15 cellular contexts compared by ENCODE assay signal in the genomic region with DNA sequence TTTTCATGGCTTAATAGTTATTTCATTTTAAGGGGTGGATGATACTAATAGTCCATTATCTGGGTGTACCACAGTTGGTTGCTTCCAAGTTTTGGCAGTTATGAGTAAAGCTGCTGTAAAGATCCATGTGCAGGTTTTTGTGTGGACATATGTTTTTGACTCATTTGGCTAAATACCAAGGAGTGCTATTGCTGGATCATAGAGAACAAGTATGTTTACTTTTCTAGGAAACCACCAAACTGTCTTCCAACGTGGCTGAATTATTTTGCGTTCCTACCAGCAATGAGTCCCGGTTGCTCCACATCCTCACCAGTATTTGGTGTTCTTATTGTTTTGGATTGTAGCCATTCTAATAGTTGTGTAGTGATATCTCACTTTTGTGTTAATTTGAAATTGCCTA.
DNase-seq lines count a peak whose midpoint lies in the region; ATAC-seq and TF ChIP-seq lines count a peak whose summit lies in the region.
"Had no signal": no experiment of that assay in that cellular context is flagged by ENCODE, and none has a peak within 500 bp of the region (broad histone marks: within the 10 kb centered on the region; RNA-seq: fewer than 3 reads in every experiment).

No MANE protein-coding gene starts in this region.

- H3K4me1 ChIP-seq in gastrocnemius medialis = no peaks in the 10 kb centered on the region

- H3K9me3 ChIP-seq in gastrocnemius medialis = no peaks in the 10 kb centered on the region
- H3K9me3 ChIP-seq: neutrophil had no signal

- no peaks in the 10 kb centered on the region for H3K36me3 ChIP-seq in gastrocnemius medialis
- H3K36me3 ChIP-seq: neutrophil had no signal

- intact Hi-C loops in gastrocnemius medialis (cut with DNase I; ENCODE audit: low total_unique reads) = no loop called here

- no peak for TF ChIP-seq POLR2A in gastrocnemius medialis (IDR thresholded peaks at IDR 0.05)

- H3K4me3 ChIP-seq in AG10803 (ENCODE audit: low read length) = no peak overlapping the region
- H3K4me3 ChIP-seq in gastrocnemius medialis = no peak overlapping the region

- H3K27ac ChIP-seq in layer of hippocampus (ENCODE audit: low read depth, low read length) = peak overlapping the region; percentile 96
- no peak overlapping the region for H3K27ac ChIP-seq in gastrocnemius medialis
- H3K27ac ChIP-seq: neutrophil had no signal

- ATAC-seq in gastrocnemius medialis = no peak
- ATAC-seq: activated CD8-positive, alpha-beta T cell treated with anti-CD3 and anti-CD28 coated beads, Interleukin-2, amount 10 ng/mL, durations not matched to agents 7 days and 5 days; left lobe of liver had no signal

- DNase-seq in AG10803 (ENCODE audit: low read depth) (peak; percentile 93), M059J (ENCODE audit: low read depth) (peak; percentile 87), cerebellar cortex (ENCODE audit: low spot score) (peak; percentile 21), GM13976 (ENCODE audit: low spot score) (no peak), T-helper 2 cell (no peak), gastrocnemius medialis (no peak)
- no peak for DNase-seq in activated T-cell treated with anti-CD3 and anti-CD28 coated beads, Interleukin-2, amount 50 U/mL, for 1 hour
- DNase-seq: activated CD8-positive, alpha-beta T cell treated with anti-CD3 and anti-CD28 coated beads, Interleukin-2, amount 10 ng/mL, durations not matched to agents 7 days and 5 days; activated naive CD8-positive, alpha-beta T cell treated with anti-CD3 and anti-CD28 coated beads, Interleukin-2, amount 10 ng/mL, durations not matched to agents 7 days and 5 days; GF-D8; HCEC 1CT; stimulated activated CD4-positive, alpha-beta T cell treated with anti-CD3 and anti-CD28 coated beads, Interleukin-15, amount 100 ng/mL, for 24 hours had no signal

- TF ChIP-seq CTCF in AG10803 (conservative IDR thresholded peaks at IDR 0.05; ENCODE audit: low read length) (no peak), GM13976 (IDR thresholded peaks at IDR 0.05; ENCODE audit: borderline replicate concordance, control extremely low read depth, extremely low read depth, insufficient read depth, missing control alignments) (no peak), gastrocnemius medialis (IDR thresholded peaks at IDR 0.05 in 4 of 5, conservative IDR thresholded peaks at IDR 0.05 in 1 of 5) (no peak)

- H3K27me3 ChIP-seq in layer of hippocampus (ENCODE audit: control insufficient read depth, insufficient read depth, low read length) (no peaks in the 10 kb centered on the region), gastrocnemius medialis (no peaks in the 10 kb centered on the region)
- H3K27me3 ChIP-seq: neutrophil had no signal

- in situ Hi-C loops in GM13976 (cut with MboI; ENCODE audit: low sequenced_read_pairs, unreplicated experiment) = no loop called here
- in situ Hi-C loops in gastrocnemius medialis (cut with MboI; ENCODE audit: low sequenced_read_pairs in 4 of 4) = no loop called here

Comparison
In these comparisons a context has a peak if more than half of its experiments do, and no peak if none do; other contexts are left out.
1. DNase-seq: peak in AG10803 (single experiment), M059J (single experiment) and cerebellar cortex (single experiment); none in activated T-cell treated with anti-CD3 and anti-CD28 coated beads, Interleukin-2, amount 50 U/mL, for 1 hour (single experiment), GM13976 (single experiment), T-helper 2 cell (0 of 5) and gastrocnemius medialis (0 of 2).